In the genomic region with DNA sequence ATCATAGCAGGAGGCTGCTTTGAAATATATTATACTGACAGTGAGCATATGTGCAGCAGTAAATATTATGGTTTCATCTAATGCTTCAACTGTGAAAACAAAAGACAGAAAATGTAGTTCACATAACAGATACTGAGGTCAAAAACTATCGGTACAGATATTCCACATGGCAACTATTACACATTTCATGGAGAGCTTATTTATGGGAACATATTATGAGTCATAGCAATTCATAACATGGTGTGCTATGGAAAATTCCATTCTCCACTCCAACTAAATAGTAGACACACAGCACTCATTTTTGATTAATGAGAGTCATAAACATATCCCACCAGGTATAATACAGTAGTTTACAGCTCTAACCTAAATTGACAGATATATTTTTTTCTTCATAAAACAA, we compare ENCODE assay signal across 9 cellular contexts.
DNase-seq lines count a peak whose midpoint lies in the region; ATAC-seq and TF ChIP-seq lines count a peak whose summit lies in the region.
"Had no signal": no experiment of that assay in that cellular context is flagged by ENCODE, and none has a peak within 500 bp of the region (broad histone marks: within the 10 kb centered on the region; RNA-seq: fewer than 3 reads in every experiment).

No MANE protein-coding gene starts in this region.

- H2AK9ac ChIP-seq in IMR-90 (replicated peaks; ENCODE audit: low read depth, low read length, poor library complexity) = no peak overlapping the region

- DNase-seq in IMR-90 (peak; percentile 82), mammary epithelial cell (peak; percentile 56), right cardiac atrium (no peak), NCI-H187 (lab: John Stamatoyannopoulos, UW) (no peak), NCI-H524 treated with DMSO at 0.1 percent for 48 hours (lab: John Stamatoyannopoulos, UW) (no peak)
- DNase-seq in stimulated activated naive B cell treated with anti-CD40 and anti-IgM and Interleukin-4, amounts not matched to agents 10 μg/mL and 1 μg/mL and 100 μg/mL, for 72 hours = no peak
- DNase-seq in T-helper 2 cell treated with Interferon-gamma antibody and Interleukin-4, amounts not matched to agents 5 μg/mL and 100 μg/mL, for 36 hours (ENCODE audit: low spot score) = no peak
- DNase-seq: stimulated activated CD4-positive, alpha-beta T cell treated with anti-CD3 and anti-CD28 coated beads, Interleukin-4, amount 100 ng/mL, for 1 hour had no signal

- no peak for TF ChIP-seq CTCF in IMR-90 (conservative IDR thresholded peaks at IDR 0.05; ENCODE audit: low read depth, low read length)
- TF ChIP-seq CTCF in mammary epithelial cell (conservative IDR thresholded peaks at IDR 0.05 in 1 of 2, IDR thresholded peaks at IDR 0.05 in 1 of 2; ENCODE audit: extremely low read depth in 1 of 2, insufficient read depth in 1 of 2, low read depth in 1 of 2, low read length in 2 of 2) = no peak

- peaks cover 7% of the 10 kb centered on the region; the same call in 1 of the 2 replicates for H3K9me1 ChIP-seq in IMR-90 (ENCODE audit: insufficient read depth, low read length)

- peaks cover 4% of the 10 kb centered on the region in 2 donors for H3K27me3 Mint-ChIP-seq in stimulated activated naive B cell treated with anti-CD40 and anti-IgM and Interleukin-4, amounts not matched to agents 10 μg/mL and 1 μg/mL and 100 μg/mL, for 72 hours
- peaks cover 14% of the 10 kb centered on the region for H3K27me3 Mint-ChIP-seq in T-helper 2 cell treated with Interferon-gamma antibody and Interleukin-4, amounts not matched to agents 5 μg/mL and 100 μg/mL, for 36 hours (ENCODE audit: low read depth)

- peak overlapping the region; percentile 39 for H3K27ac Mint-ChIP-seq in stimulated activated naive B cell treated with anti-CD40 and anti-IgM and Interleukin-4, amounts not matched to agents 10 μg/mL and 1 μg/mL and 100 μg/mL, for 72 hours
- H3K27ac Mint-ChIP-seq in T-helper 2 cell treated with Interferon-gamma antibody and Interleukin-4, amounts not matched to agents 5 μg/mL and 100 μg/mL, for 36 hours = no peak overlapping the region

- H2BK5ac ChIP-seq in IMR-90 (ENCODE audit: low read depth, low read length, poor library complexity, severe bottlenecking) = peak overlapping the region; percentile 44

- no peak for TF ChIP-seq POLR2A in IMR-90 (IDR thresholded peaks at IDR 0.05; ENCODE audit: low read depth, low read length)

- peak overlapping the region; percentile 84; the same call in 1 of the 2 replicates for H3K23ac ChIP-seq in IMR-90 (ENCODE audit: low read depth, low read length)

- H3K4ac ChIP-seq in IMR-90 (ENCODE audit: low read depth, low read length) = peak overlapping the region; percentile 64; the same call in 1 of the 2 replicates

- POLR2A ChIA-PET in IMR-90 (lab: Charles Lee; ENCODE audit: unreplicated experiment) = interaction anchor here (0.9 kb wide), 1 partner anchor 475 kb away, joined by 4 read pairs; a partner anchor contains a TSS

- H3K79me1 ChIP-seq in IMR-90 (ENCODE audit: low read depth in 1 of 2, low read length in 2 of 2) = peaks cover 2 to 7% of the 10 kb centered on the region in 2 experiments; a peak in 1 of 4 replicates

- CTCF ChIA-PET in IMR-90 (lab: Yijun Ruan, JAX) = no interaction called here
- CTCF ChIA-PET in mammary epithelial cell (lab: Charles Lee; ENCODE audit: low non-redundant PET) = no interaction called here

- no peaks in the 10 kb centered on the region for H3K36me3 ChIP-seq in IMR-90 (ENCODE audit: control insufficient read depth, insufficient read depth, low read length)
- H3K36me3 ChIP-seq in mammary epithelial cell (ENCODE audit: insufficient read depth, low read length) = no peaks in the 10 kb centered on the region

- dilution Hi-C loops in IMR-90 (cut with HindIII; ENCODE audit: low sequenced_read_pairs, unreplicated experiment) = no loop called here
- dilution Hi-C loops in mammary epithelial cell (cut with HindIII; ENCODE audit: low sequenced_read_pairs) = no loop called here

- H3K4me1 Mint-ChIP-seq in stimulated activated naive B cell treated with anti-CD40 and anti-IgM and Interleukin-4, amounts not matched to agents 10 μg/mL and 1 μg/mL and 100 μg/mL, for 72 hours = peaks cover 2 to 9% of the 10 kb centered on the region in 2 donors
- H3K4me1 Mint-ChIP-seq in T-helper 2 cell treated with Interferon-gamma antibody and Interleukin-4, amounts not matched to agents 5 μg/mL and 100 μg/mL, for 36 hours (ENCODE audit: low read depth) = no peaks in the 10 kb centered on the region

- 0 out of 2 replicates have a peak overlapping the region, but pooled peaks have one; percentile 11 for H2AK5ac ChIP-seq in IMR-90 (ENCODE audit: low read depth, low read length)

- no peak overlapping the region for H3K4me3 ChIP-seq in IMR-90 (ENCODE audit: insufficient read depth, low read depth, low read length)
- no peak overlapping the region for H3K4me3 ChIP-seq in mammary epithelial cell (replicated peaks in 1 of 3; ENCODE audit: insufficient read depth in 1 of 3, low read depth in 2 of 3, low read length in 3 of 3)
- no peak overlapping the region for H3K4me3 ChIP-seq in right cardiac atrium (ENCODE audit: low read length)

- H3K56ac ChIP-seq in IMR-90 (ENCODE audit: extremely low read depth, insufficient read depth, low read length) = no peak overlapping the region

- ATAC-seq in IMR-90 (ENCODE audit: low read depth) (peak; percentile 48), right cardiac atrium (peak; percentile 45 to 67), GM18858 (IDR thresholded peaks at IDR 0.05; ENCODE audit: unreplicated experiment) (no peak)
- no peak for ATAC-seq in stimulated activated naive B cell treated with anti-CD40 and anti-IgM and Interleukin-4, amounts not matched to agents 10 μg/mL and 1 μg/mL and 100 μg/mL, for 72 hours (replicated peaks)

- H3K27ac ChIP-seq in IMR-90 (ENCODE audit: insufficient read depth, low read length) (peak overlapping the region; percentile 36; the same call in 1 of the 2 replicates), mammary epithelial cell (ENCODE audit: insufficient read depth, low read depth, low read length) (peak overlapping the region; percentile 48), right cardiac atrium (ENCODE audit: low read length) (no peak overlapping the region)

- H2BK15ac ChIP-seq in IMR-90 (ENCODE audit: low read depth, low read length) = peak overlapping the region; percentile 85; the same call in 1 of the 3 replicates

- peak overlapping the region; percentile 3; the same call in 1 of the 2 replicates for H4K5ac ChIP-seq in IMR-90 (ENCODE audit: low read depth, low read length)

- H3K18ac ChIP-seq in IMR-90 (ENCODE audit: low read depth, low read length) = peak overlapping the region; percentile 45; the same call in 1 of the 2 replicates

- peak overlapping the region; percentile 79; the same call in 1 of the 2 replicates for H2BK20ac ChIP-seq in IMR-90 (ENCODE audit: low read depth, low read length)

- peak overlapping the region; percentile 24; the same call in 1 of the 2 replicates for H4K91ac ChIP-seq in IMR-90 (ENCODE audit: insufficient read depth, low read depth, low read length)

- no peak overlapping the region for H3K4me3 Mint-ChIP-seq in stimulated activated naive B cell treated with anti-CD40 and anti-IgM and Interleukin-4, amounts not matched to agents 10 μg/mL and 1 μg/mL and 100 μg/mL, for 72 hours
- no peak overlapping the region for H3K4me3 Mint-ChIP-seq in T-helper 2 cell treated with Interferon-gamma antibody and Interleukin-4, amounts not matched to agents 5 μg/mL and 100 μg/mL, for 36 hours

- H3K14ac ChIP-seq in IMR-90 (replicated peaks; ENCODE audit: low read depth, low read length) = peak overlapping the region; percentile 67

- no peaks in the 10 kb centered on the region for H3K79me2 ChIP-seq in mammary epithelial cell (ENCODE audit: insufficient read depth, low read length)

- H3K4me2 ChIP-seq in IMR-90 (ENCODE audit: low read depth, low read length) (peak overlapping the region; percentile 62; the same call in 1 of the 2 replicates), mammary epithelial cell (ENCODE audit: insufficient read depth, low read depth, low read length) (no peak overlapping the region)

- H3K9me3 ChIP-seq in IMR-90 (ENCODE audit: control insufficient read depth, insufficient read depth, low read length) (peaks cover 4% of the 10 kb centered on the region; the same call in 1 of the 2 replicates), mammary epithelial cell (replicated peaks; ENCODE audit: insufficient read depth, low read length) (no peaks in the 10 kb centered on the region), right cardiac atrium (ENCODE audit: control insufficient read depth, low read length) (no peaks in the 10 kb centered on the region)

- no peak overlapping the region for H3K9ac ChIP-seq in IMR-90 (ENCODE audit: low read depth, low read length)
- no peak overlapping the region for H3K9ac ChIP-seq in mammary epithelial cell (ENCODE audit: insufficient read depth, low read length)

- H2BK120ac ChIP-seq in IMR-90 (ENCODE audit: low read depth, low read length) = peak overlapping the region; percentile 68; the same call in 1 of the 2 replicates

- no peaks in the 10 kb centered on the region for H4K20me1 ChIP-seq in IMR-90 (ENCODE audit: insufficient read depth, low read length)
- H4K20me1 ChIP-seq in mammary epithelial cell (ENCODE audit: insufficient read depth, low read length) = no peaks in the 10 kb centered on the region

- H2AFZ ChIP-seq in IMR-90 (replicated peaks; ENCODE audit: low read length, poor library complexity) (no peak overlapping the region), mammary epithelial cell (ENCODE audit: low read depth, low read length) (peak overlapping the region; percentile 67)

- WGBS in IMR-90 (ENCODE audit: extremely low coverage in 2 of 2, insufficient read length in 1 of 2), 2 experiments = no CpG with 5 or more reads among the region's 1 CpG
- 45% methylated on average over 1 of the region's 1 CpG for WGBS in mammary epithelial cell (ENCODE audit: low coverage, missing lambda C conversion rate)
- 16% methylated on average over 1 of the region's 1 CpG for WGBS in right cardiac atrium

- in situ Hi-C loops in IMR-90 (cut with MboI; ENCODE audit: low sequenced_read_pairs) = loop anchor here (25.0 kb wide), 1 partner anchor 502 kb away; no protein-coding TSS in a partner anchor
- in situ Hi-C loops in mammary epithelial cell (cut with MboI; ENCODE audit: low sequenced_read_pairs in 2 of 2) = no loop called here

- H3K9me3 Mint-ChIP-seq in stimulated activated naive B cell treated with anti-CD40 and anti-IgM and Interleukin-4, amounts not matched to agents 10 μg/mL and 1 μg/mL and 100 μg/mL, for 72 hours = no peaks in the 10 kb centered on the region
- H3K9me3 Mint-ChIP-seq in T-helper 2 cell treated with Interferon-gamma antibody and Interleukin-4, amounts not matched to agents 5 μg/mL and 100 μg/mL, for 36 hours = no peaks in the 10 kb centered on the region

- no peak for TF ChIP-seq RAD21 in IMR-90 (IDR thresholded peaks at IDR 0.05; ENCODE audit: low read length)

- no peaks in the 10 kb centered on the region for H3K36me3 Mint-ChIP-seq in stimulated activated naive B cell treated with anti-CD40 and anti-IgM and Interleukin-4, amounts not matched to agents 10 μg/mL and 1 μg/mL and 100 μg/mL, for 72 hours
- H3K36me3 Mint-ChIP-seq in T-helper 2 cell treated with Interferon-gamma antibody and Interleukin-4, amounts not matched to agents 5 μg/mL and 100 μg/mL, for 36 hours (ENCODE audit: low read depth) = no peaks in the 10 kb centered on the region

- no TSS peak for BruUV-seq in IMR-90 (replicated peaks; lab: Mats Ljungman, UMichigan)
- no TSS peak for BruUV-seq in mammary epithelial cell (replicated peaks; lab: Mats Ljungman, UMichigan)

- peak overlapping the region; percentile 11 to 41; a peak in 2 of 4 replicates for H4K8ac ChIP-seq in IMR-90 (ENCODE audit: low read depth in 2 of 2, low read length in 2 of 2)

- intact Hi-C loops in IMR-90 (cut with micrococcal nuclease) (no loop called here), mammary epithelial cell (cut with micrococcal nuclease) (no loop called here), right cardiac atrium (cut with DNase I) (loop anchor here in 1 of 4 donors (10.0 kb wide), 1 partner anchor 476 kb away; a partner anchor contains a TSS)

- peaks cover 9% of the 10 kb centered on the region for H3K4me1 ChIP-seq in IMR-90 (ENCODE audit: control insufficient read depth, insufficient read depth, low read length)
- H3K4me1 ChIP-seq in mammary epithelial cell (ENCODE audit: insufficient read depth, low read length) = peaks cover 12% of the 10 kb centered on the region
- H3K4me1 ChIP-seq in right cardiac atrium (ENCODE audit: control insufficient read depth, insufficient read depth, low read length) = peaks cover 13% of the 10 kb centered on the region

- H3K27me3 ChIP-seq in IMR-90 (ENCODE audit: control insufficient read depth, insufficient read depth, low read length) = no peaks in the 10 kb centered on the region
- no peaks in the 10 kb centered on the region for H3K27me3 ChIP-seq in mammary epithelial cell (ENCODE audit: insufficient read depth, low read length)
- no peaks in the 10 kb centered on the region for H3K27me3 ChIP-seq in right cardiac atrium (ENCODE audit: control insufficient read depth, insufficient read depth)

Comparison
In these comparisons a context has a peak if more than half of its experiments do, and no peak if none do; other contexts are left out.
1. ATAC-seq: peak in IMR-90 (single experiment) and right cardiac atrium (2 of 2); none in stimulated activated naive B cell treated with anti-CD40 and anti-IgM and Interleukin-4, amounts not matched to agents 10 μg/mL and 1 μg/mL and 100 μg/mL, for 72 hours (0 of 2) and GM18858 (single experiment).
2. DNase-seq: peak in IMR-90 (single experiment) and mammary epithelial cell (single experiment); none in right cardiac atrium (0 of 3), stimulated activated naive B cell treated with anti-CD40 and anti-IgM and Interleukin-4, amounts not matched to agents 10 μg/mL and 1 μg/mL and 100 μg/mL, for 72 hours (single experiment), NCI-H187 (0 of 2), T-helper 2 cell treated with Interferon-gamma antibody and Interleukin-4, amounts not matched to agents 5 μg/mL and 100 μg/mL, for 36 hours (single experiment) and NCI-H524 treated with DMSO at 0.1 percent for 48 hours (single experiment).